ENCODE assay signal across 11 cellular contexts in the genomic region with DNA sequence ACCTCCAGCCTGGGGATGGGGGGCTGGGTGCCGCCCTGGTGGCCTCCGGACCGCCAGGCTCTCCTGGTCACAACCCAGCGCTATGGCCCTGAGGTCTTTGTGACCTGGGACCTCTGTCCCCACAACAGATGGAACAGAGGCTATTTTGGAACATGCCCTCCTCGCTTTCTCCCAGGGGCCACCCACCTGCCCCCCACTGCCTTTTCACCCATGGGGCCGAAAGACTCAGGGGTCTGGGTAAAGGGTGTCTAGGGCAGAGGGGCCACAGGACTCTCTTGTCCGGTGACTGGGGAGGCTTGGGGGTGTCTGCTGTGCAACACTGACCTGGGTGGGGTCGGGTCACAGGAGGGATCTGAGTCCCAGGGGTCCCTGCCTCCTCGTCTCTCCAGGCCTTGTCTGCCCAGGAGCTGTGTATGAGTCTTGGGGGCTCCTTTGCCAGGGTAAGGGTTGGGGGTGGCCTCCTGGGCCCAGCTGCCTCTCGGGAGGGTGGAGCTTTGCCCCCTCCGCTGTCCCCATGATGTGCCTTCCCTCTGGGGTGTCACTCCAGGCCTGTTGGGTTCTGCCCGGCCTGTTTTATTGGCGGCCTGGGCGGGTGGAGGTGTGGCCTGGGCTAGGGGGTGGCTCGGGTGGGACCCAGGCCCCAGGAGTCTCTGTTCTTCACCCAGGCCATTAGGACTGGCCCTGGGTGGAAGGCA. TPM values are rescaled to one million over a fixed set of nuclear protein-coding genes. Genes with fewer than 3 reads are reported as not detected.
DNase-seq lines count a peak whose midpoint lies in the region; FAIRE-seq and TF ChIP-seq lines count a peak whose summit lies in the region.
"Had no signal": no experiment of that assay in that cellular context is flagged by ENCODE, and none has a peak within 500 bp of the region (broad histone marks: within the 10 kb centered on the region; RNA-seq: fewer than 3 reads in every experiment).

No MANE protein-coding gene starts in this region.

- DNase-seq in activated CD4-positive, alpha-beta memory T cell treated with anti-CD3 and anti-CD28 coated beads, Interleukin-2, amount 10 ng/mL, durations not matched to agents 7 days and 5 days = no peak
- DNase-seq in activated CD4-positive, alpha-beta memory T cell treated with anti-CD3 and anti-CD28 coated beads for 36 hours = no peak
- DNase-seq in activated T-helper 2 cell treated with anti-CD3 and anti-CD28 coated beads, Interferon-gamma antibody, Interleukin-2, Interleukin-4, amounts not matched to agents 10 μg/mL and 5 μg/mL and 100 μg/mL, durations not matched to agents 14 hours and 24 hours and 36 hours (ENCODE audit: low spot score) = no peak
- DNase-seq in kidney (peak; percentile 75), suprapubic skin (ENCODE audit: low spot score in 2 of 2) (no peak), RCC 7860 (ENCODE audit: low spot score) (no peak), Calu3 (no peak), NCI-H2081 (lab: John Stamatoyannopoulos, UW) (no peak)
- DNase-seq: activated CD4-positive, CD25-positive, alpha-beta regulatory T cell treated with anti-CD3 and anti-CD28 coated beads, Interleukin-2, amount 50 U/mL, for 72 hours; NCI-H446; retina had no signal

- no TSS peak for BruUV-seq in Calu3 (replicated peaks; lab: Mats Ljungman, UMichigan)

- FAIRE-seq in kidney (lab: Jason Lieb, UNC) (no peak), RCC 7860 (lab: Jason Lieb, UNC) (no peak)

- no peaks in the 10 kb centered on the region for H3K36me3 ChIP-seq in kidney (ENCODE audit: control insufficient read depth in 1 of 2, insufficient read depth in 2 of 2, low read length in 2 of 2)
- H3K36me3 ChIP-seq in suprapubic skin = peaks cover 8% of the 10 kb centered on the region

- no peak overlapping the region for H3K27ac Mint-ChIP-seq in activated CD4-positive, alpha-beta memory T cell treated with anti-CD3 and anti-CD28 coated beads, Interleukin-2, amount 10 ng/mL, durations not matched to agents 7 days and 5 days
- H3K27ac Mint-ChIP-seq in activated CD4-positive, alpha-beta memory T cell treated with anti-CD3 and anti-CD28 coated beads for 36 hours = no peak overlapping the region
- H3K27ac Mint-ChIP-seq in activated T-helper 2 cell treated with anti-CD3 and anti-CD28 coated beads, Interferon-gamma antibody, Interleukin-2, Interleukin-4, amounts not matched to agents 10 μg/mL and 5 μg/mL and 100 μg/mL, durations not matched to agents 14 hours and 24 hours and 36 hours = no peak overlapping the region
- no peak overlapping the region for H3K27ac Mint-ChIP-seq in Calu3 (ENCODE audit: unreplicated experiment)

- POLR2A ChIA-PET in activated CD4-positive, alpha-beta memory T cell treated with anti-CD3 and anti-CD28 coated beads, Interleukin-2, amount 10 ng/mL, durations not matched to agents 7 days and 5 days (lab: Charles Lee) = no interaction called here
- POLR2A ChIA-PET in activated CD4-positive, alpha-beta memory T cell treated with anti-CD3 and anti-CD28 coated beads for 36 hours (lab: Charles Lee) = no interaction called here

- peaks cover 17% of the 10 kb centered on the region for H3K36me3 Mint-ChIP-seq in activated CD4-positive, alpha-beta memory T cell treated with anti-CD3 and anti-CD28 coated beads, Interleukin-2, amount 10 ng/mL, durations not matched to agents 7 days and 5 days (ENCODE audit: low read depth)
- H3K36me3 Mint-ChIP-seq in activated CD4-positive, alpha-beta memory T cell treated with anti-CD3 and anti-CD28 coated beads for 36 hours = peaks cover 8% of the 10 kb centered on the region
- peaks cover 11% of the 10 kb centered on the region for H3K36me3 Mint-ChIP-seq in activated T-helper 2 cell treated with anti-CD3 and anti-CD28 coated beads, Interferon-gamma antibody, Interleukin-2, Interleukin-4, amounts not matched to agents 10 μg/mL and 5 μg/mL and 100 μg/mL, durations not matched to agents 14 hours and 24 hours and 36 hours (ENCODE audit: low read depth)
- peaks cover 11% of the 10 kb centered on the region for H3K36me3 Mint-ChIP-seq in Calu3 (ENCODE audit: insufficient read depth, unreplicated experiment)

- peak overlapping the region; percentile 32 to 60 for H3K27ac ChIP-seq in kidney (ENCODE audit: low read depth in 2 of 2, low read length in 2 of 2)
- H3K27ac ChIP-seq in suprapubic skin = peak overlapping the region; percentile 80

- 55% methylated on average over 5 of the region's 15 CpGs for WGBS in suprapubic skin

- H3K27me3 Mint-ChIP-seq in activated CD4-positive, alpha-beta memory T cell treated with anti-CD3 and anti-CD28 coated beads, Interleukin-2, amount 10 ng/mL, durations not matched to agents 7 days and 5 days = no peaks in the 10 kb centered on the region
- H3K27me3 Mint-ChIP-seq in activated CD4-positive, alpha-beta memory T cell treated with anti-CD3 and anti-CD28 coated beads for 36 hours = no peaks in the 10 kb centered on the region
- no peaks in the 10 kb centered on the region for H3K27me3 Mint-ChIP-seq in activated T-helper 2 cell treated with anti-CD3 and anti-CD28 coated beads, Interferon-gamma antibody, Interleukin-2, Interleukin-4, amounts not matched to agents 10 μg/mL and 5 μg/mL and 100 μg/mL, durations not matched to agents 14 hours and 24 hours and 36 hours (ENCODE audit: low read depth)
- peaks cover 8% of the 10 kb centered on the region for H3K27me3 Mint-ChIP-seq in Calu3 (ENCODE audit: unreplicated experiment)

- TF ChIP-seq EP300 in suprapubic skin (IDR thresholded peaks at IDR 0.05) = no peak

- H3K9me3 ChIP-seq in kidney (ENCODE audit: control insufficient read depth in 1 of 2, low read length in 2 of 2) (no peaks in the 10 kb centered on the region), suprapubic skin (no peaks in the 10 kb centered on the region)

- TF ChIP-seq POLR2A in suprapubic skin (IDR thresholded peaks at IDR 0.05) = no peak

- peaks cover 0 to 10% of the 10 kb centered on the region in 2 donors for H3K4me1 ChIP-seq in kidney (ENCODE audit: control insufficient read depth in 1 of 2, insufficient read depth in 1 of 2, low read depth in 1 of 2, low read length in 2 of 2)
- H3K4me1 ChIP-seq in suprapubic skin = peaks cover 33% of the 10 kb centered on the region

- TF ChIP-seq CTCF in kidney (IDR thresholded peaks at IDR 0.05; ENCODE audit: borderline replicate concordance, extremely low read depth, insufficient read depth) = no peak
- TF ChIP-seq CTCF in suprapubic skin (IDR thresholded peaks at IDR 0.05) = no peak
- TF ChIP-seq CTCF in Calu3 (IDR thresholded peaks at IDR 0.05; ENCODE audit: unreplicated experiment) = no peak

- no peaks in the 10 kb centered on the region for H3K27me3 ChIP-seq in suprapubic skin

- H3K4me1 Mint-ChIP-seq in activated CD4-positive, alpha-beta memory T cell treated with anti-CD3 and anti-CD28 coated beads, Interleukin-2, amount 10 ng/mL, durations not matched to agents 7 days and 5 days = peaks cover 15% of the 10 kb centered on the region
- peaks cover 7% of the 10 kb centered on the region for H3K4me1 Mint-ChIP-seq in activated CD4-positive, alpha-beta memory T cell treated with anti-CD3 and anti-CD28 coated beads for 36 hours (ENCODE audit: low read depth)
- H3K4me1 Mint-ChIP-seq in activated T-helper 2 cell treated with anti-CD3 and anti-CD28 coated beads, Interferon-gamma antibody, Interleukin-2, Interleukin-4, amounts not matched to agents 10 μg/mL and 5 μg/mL and 100 μg/mL, durations not matched to agents 14 hours and 24 hours and 36 hours (ENCODE audit: low read depth) = peaks cover 3% of the 10 kb centered on the region
- H3K4me1 Mint-ChIP-seq in Calu3 (ENCODE audit: low read depth, unreplicated experiment) = no peaks in the 10 kb centered on the region

- no peaks in the 10 kb centered on the region for H3K9me3 Mint-ChIP-seq in activated CD4-positive, alpha-beta memory T cell treated with anti-CD3 and anti-CD28 coated beads, Interleukin-2, amount 10 ng/mL, durations not matched to agents 7 days and 5 days
- H3K9me3 Mint-ChIP-seq in activated CD4-positive, alpha-beta memory T cell treated with anti-CD3 and anti-CD28 coated beads for 36 hours = no peaks in the 10 kb centered on the region
- H3K9me3 Mint-ChIP-seq in activated T-helper 2 cell treated with anti-CD3 and anti-CD28 coated beads, Interferon-gamma antibody, Interleukin-2, Interleukin-4, amounts not matched to agents 10 μg/mL and 5 μg/mL and 100 μg/mL, durations not matched to agents 14 hours and 24 hours and 36 hours = no peaks in the 10 kb centered on the region
- H3K9me3 Mint-ChIP-seq in Calu3 (ENCODE audit: low read depth, unreplicated experiment) = no peaks in the 10 kb centered on the region

- peak overlapping the region in 1 of 2 donors; percentile 26 for H3K9ac ChIP-seq in kidney (ENCODE audit: low read length in 2 of 2)

- intact Hi-C loops in activated CD4-positive, alpha-beta memory T cell treated with anti-CD3 and anti-CD28 coated beads for 36 hours (cut with micrococcal nuclease) = loop anchor here (10.0 kb wide), 1 partner anchor 177 kb away; the partner anchor contains the start of gene GPX4
- intact Hi-C loops in activated T-helper 2 cell treated with anti-CD3 and anti-CD28 coated beads, Interferon-gamma antibody, Interleukin-2, Interleukin-4, amounts not matched to agents 10 μg/mL and 5 μg/mL and 100 μg/mL, durations not matched to agents 14 hours and 24 hours and 36 hours (cut with micrococcal nuclease) = loop anchor here (5.0 to 10.0 kb wide), 3 partner anchors 157 to 314 kb away; partner anchors contain the start of genes ATP5F1D and RNF126
- intact Hi-C loops in kidney (cut with DNase I) = loop anchor here (5.0 kb wide), 1 partner anchor 54 kb away; the partner anchor contains the start of gene WDR18
- intact Hi-C loops in Calu3 (cut with micrococcal nuclease; ENCODE audit: unreplicated experiment) = no loop called here

- peak overlapping the region; percentile 47 for H3K4me3 Mint-ChIP-seq in activated CD4-positive, alpha-beta memory T cell treated with anti-CD3 and anti-CD28 coated beads, Interleukin-2, amount 10 ng/mL, durations not matched to agents 7 days and 5 days
- no peak overlapping the region for H3K4me3 Mint-ChIP-seq in activated CD4-positive, alpha-beta memory T cell treated with anti-CD3 and anti-CD28 coated beads for 36 hours
- H3K4me3 Mint-ChIP-seq in activated T-helper 2 cell treated with anti-CD3 and anti-CD28 coated beads, Interferon-gamma antibody, Interleukin-2, Interleukin-4, amounts not matched to agents 10 μg/mL and 5 μg/mL and 100 μg/mL, durations not matched to agents 14 hours and 24 hours and 36 hours (ENCODE audit: low read depth) = peak overlapping the region; percentile 39
- H3K4me3 Mint-ChIP-seq in Calu3 (ENCODE audit: low read depth, unreplicated experiment) = no peak overlapping the region

- CTCF ChIA-PET in activated CD4-positive, alpha-beta memory T cell treated with anti-CD3 and anti-CD28 coated beads, Interleukin-2, amount 10 ng/mL, durations not matched to agents 7 days and 5 days (lab: Charles Lee) = no interaction called here
- CTCF ChIA-PET in activated CD4-positive, alpha-beta memory T cell treated with anti-CD3 and anti-CD28 coated beads for 36 hours (lab: Charles Lee) = no interaction called here
- CTCF ChIA-PET in Calu3 (lab: Charles Lee) = no interaction called here

- H3K4me3 ChIP-seq in kidney (ENCODE audit: low read length in 2 of 2) (no peak overlapping the region), suprapubic skin (peak overlapping the region; percentile 97)

RNA-seq across cellular contexts. Expression of gene ARID3A, which starts 2.0 kb away (rescaled TPM):
- total RNA-seq in activated CD4-positive, alpha-beta memory T cell treated with anti-CD3 and anti-CD28 coated beads, Interleukin-2, amount 10 ng/mL, durations not matched to agents 7 days and 5 days = 10 to 100 TPM; 32.4 to 34.0 TPM
- 10 to 100 TPM; 28.5 to 30.6 TPM for total RNA-seq in activated CD4-positive, alpha-beta memory T cell treated with anti-CD3 and anti-CD28 coated beads for 36 hours
- 42.0 and 42.6 TPM in 2 replicates for total RNA-seq in activated T-helper 2 cell treated with anti-CD3 and anti-CD28 coated beads, Interferon-gamma antibody, Interleukin-2, Interleukin-4, amounts not matched to agents 10 μg/mL and 5 μg/mL and 100 μg/mL, durations not matched to agents 14 hours and 24 hours and 36 hours
- total RNA-seq in kidney = 16.9 TPM
- 5.6 TPM for polyA plus RNA-seq in kidney (ENCODE audit: insufficient read depth, low read depth, low replicate concordance)
- total RNA-seq in suprapubic skin = 1 to 10 TPM; 4.7 to 7.5 (median 6.1) TPM
- total RNA-seq in Calu3 (2022) = 0.85 and 1.6 TPM in 2 replicates

RNA-seq across cellular contexts. Expression of gene KISS1R, which starts 10.7 kb away (rescaled TPM):
- total RNA-seq in activated CD4-positive, alpha-beta memory T cell treated with anti-CD3 and anti-CD28 coated beads, Interleukin-2, amount 10 ng/mL, durations not matched to agents 7 days and 5 days = 1 to 10 TPM; 1.8 to 2.3 TPM
- 10 to 100 TPM in 1 of 2 experiments, 1 to 10 TPM in 1; 9.9 to 10.6 TPM for total RNA-seq in activated CD4-positive, alpha-beta memory T cell treated with anti-CD3 and anti-CD28 coated beads for 36 hours
- total RNA-seq in activated T-helper 2 cell treated with anti-CD3 and anti-CD28 coated beads, Interferon-gamma antibody, Interleukin-2, Interleukin-4, amounts not matched to agents 10 μg/mL and 5 μg/mL and 100 μg/mL, durations not matched to agents 14 hours and 24 hours and 36 hours = 7.1 and 8.0 TPM in 2 replicates
- total RNA-seq in kidney (0.69 TPM), suprapubic skin (under 1 TPM in 1 of 4 donors, not detected in 3; 0.29 TPM), Calu3 (2022) (not detected in 2 replicates)
- polyA plus RNA-seq in kidney (ENCODE audit: insufficient read depth, low read depth, low replicate concordance) = not detected

RNA-seq across cellular contexts. Expression of gene R3HDM4, which starts 14.8 kb away (rescaled TPM):
- 100 to 1,000 TPM; 111 to 116 TPM for total RNA-seq in activated CD4-positive, alpha-beta memory T cell treated with anti-CD3 and anti-CD28 coated beads, Interleukin-2, amount 10 ng/mL, durations not matched to agents 7 days and 5 days
- total RNA-seq in activated CD4-positive, alpha-beta memory T cell treated with anti-CD3 and anti-CD28 coated beads for 36 hours = 10 to 100 TPM; 80.4 to 81.4 TPM
- 77.1 and 83.3 TPM in 2 replicates for total RNA-seq in activated T-helper 2 cell treated with anti-CD3 and anti-CD28 coated beads, Interferon-gamma antibody, Interleukin-2, Interleukin-4, amounts not matched to agents 10 μg/mL and 5 μg/mL and 100 μg/mL, durations not matched to agents 14 hours and 24 hours and 36 hours
- total RNA-seq in kidney (71.4 TPM), suprapubic skin (10 to 100 TPM; 41.3 to 58.3 (median 51.2) TPM), Calu3 (2022) (54.0 and 55.5 TPM in 2 replicates)
- polyA plus RNA-seq in kidney (ENCODE audit: insufficient read depth, low read depth, low replicate concordance) = 47.4 TPM

RNA-seq across cellular contexts. Expression of gene RNU6-9, which starts 34.6 kb away (rescaled TPM):
- not detected for total RNA-seq in activated CD4-positive, alpha-beta memory T cell treated with anti-CD3 and anti-CD28 coated beads, Interleukin-2, amount 10 ng/mL, durations not matched to agents 7 days and 5 days
- total RNA-seq in activated CD4-positive, alpha-beta memory T cell treated with anti-CD3 and anti-CD28 coated beads for 36 hours = not detected
- not detected in 2 replicates for total RNA-seq in activated T-helper 2 cell treated with anti-CD3 and anti-CD28 coated beads, Interferon-gamma antibody, Interleukin-2, Interleukin-4, amounts not matched to agents 10 μg/mL and 5 μg/mL and 100 μg/mL, durations not matched to agents 14 hours and 24 hours and 36 hours
- total RNA-seq in kidney = not detected
- polyA plus RNA-seq in kidney (ENCODE audit: insufficient read depth, low read depth, low replicate concordance) = not detected
- total RNA-seq in suprapubic skin = not detected
- not detected in 2 replicates for total RNA-seq in Calu3 (2022)

RNA-seq across cellular contexts. Expression of gene MED16, which starts 34.9 kb away (rescaled TPM):
- total RNA-seq in activated CD4-positive, alpha-beta memory T cell treated with anti-CD3 and anti-CD28 coated beads, Interleukin-2, amount 10 ng/mL, durations not matched to agents 7 days and 5 days = 10 to 100 TPM; 62.2 to 64.0 TPM
- total RNA-seq in activated CD4-positive, alpha-beta memory T cell treated with anti-CD3 and anti-CD28 coated beads for 36 hours = 10 to 100 TPM; 58.9 to 62.7 TPM
- 55.7 and 64.1 TPM in 2 replicates for total RNA-seq in activated T-helper 2 cell treated with anti-CD3 and anti-CD28 coated beads, Interferon-gamma antibody, Interleukin-2, Interleukin-4, amounts not matched to agents 10 μg/mL and 5 μg/mL and 100 μg/mL, durations not matched to agents 14 hours and 24 hours and 36 hours
- total RNA-seq in kidney = 56.5 TPM
- polyA plus RNA-seq in kidney (ENCODE audit: insufficient read depth, low read depth, low replicate concordance) = 72.1 TPM
- total RNA-seq in suprapubic skin = 10 to 100 TPM; 45.1 to 63.9 (median 57.0) TPM
- total RNA-seq in Calu3 (2022) = 21.4 and 22.4 TPM in 2 replicates

Comparison
In these comparisons a context has a peak if more than half of its experiments do, and no peak if none do; other contexts are left out.
1. H3K4me3 Mint-ChIP-seq: peak in activated CD4-positive, alpha-beta memory T cell treated with anti-CD3 and anti-CD28 coated beads, Interleukin-2, amount 10 ng/mL, durations not matched to agents 7 days and 5 days (single experiment) and activated T-helper 2 cell treated with anti-CD3 and anti-CD28 coated beads, Interferon-gamma antibody, Interleukin-2, Interleukin-4, amounts not matched to agents 10 μg/mL and 5 μg/mL and 100 μg/mL, durations not matched to agents 14 hours and 24 hours and 36 hours (single experiment); none in activated CD4-positive, alpha-beta memory T cell treated with anti-CD3 and anti-CD28 coated beads for 36 hours (single experiment) and Calu3 (single experiment).